In genomic region chr1:85494074-85494956, GRCh38 we compare ENCODE assay signal across 14 cellular contexts. TPM values are rescaled to one million over a fixed set of nuclear protein-coding genes. Genes with fewer than 3 reads are reported as not detected.
DNase-seq lines count a peak whose midpoint lies in the region; FAIRE-seq and TF ChIP-seq lines count a peak whose summit lies in the region.
"Had no signal": no experiment of that assay in that cellular context is flagged by ENCODE, and none has a peak within 500 bp of the region (broad histone marks: within the 10 kb centered on the region; RNA-seq: fewer than 3 reads in every experiment).

No MANE protein-coding gene starts in this region.

- FAIRE-seq in keratinocyte (lab: Jason Lieb, UNC) (no peak), kidney (lab: Jason Lieb, UNC) (no peak)
- FAIRE-seq: urothelium cell line had no signal

- H3K4me3 ChIP-seq in GM23248, result no peak overlapping the region
- no peak overlapping the region for H3K4me3 ChIP-seq in keratinocyte (ENCODE audit: control insufficient read depth in 2 of 3, extremely low read depth in 1 of 3, insufficient read depth in 2 of 3, low read depth in 1 of 3, low read length in 3 of 3)
- H3K4me3 ChIP-seq in kidney (ENCODE audit: low read length in 2 of 2), result no peak overlapping the region

- H3K36me3 ChIP-seq in GM23248 (ENCODE audit: low read depth), result peaks cover 56% of the 10 kb centered on the region
- H3K36me3 ChIP-seq in keratinocyte (ENCODE audit: control insufficient read depth in 2 of 2, extremely low read depth in 1 of 2, insufficient read depth in 2 of 2, low read length in 2 of 2), result no peaks in the 10 kb centered on the region
- no peaks in the 10 kb centered on the region for H3K36me3 ChIP-seq in kidney (ENCODE audit: control insufficient read depth in 1 of 2, insufficient read depth in 2 of 2, low read length in 2 of 2)

- peak; percentile 52 for DNase-seq in DMS 273 treated with DMSO at 0.1 percent for 48 hours (lab: John Stamatoyannopoulos, UW)
- no peak for DNase-seq in GM23248
- DNase-seq in NCI-H526 treated with DMSO at 0.1 percent for 48 hours (lab: John Stamatoyannopoulos, UW), result peak; percentile 58
- DNase-seq in keratinocyte (ENCODE audit: low read depth, low spot score), result no peak
- DNase-seq in effector CD4-positive, alpha-beta T cell, result no peak
- no peak for DNase-seq in kidney
- DNase-seq in activated naive CD4-positive, alpha-beta T cell treated with Interleukin-2 at 50 U/mL for 16 hours, result no peak
- DNase-seq in amygdala (lab: John Stamatoyannopoulos, UW), result no peak
- DNase-seq: activated CD4-positive, alpha-beta T cell treated with anti-CD3 and anti-CD28 coated beads for 1 hour; DND-41; GOT3; NCI-H2227 treated with DMSO at 0.1 percent for 48 hours; SIG-M5 had no signal

- no peaks in the 10 kb centered on the region for H3K27me3 ChIP-seq in GM23248 (replicated peaks; ENCODE audit: insufficient read depth)
- no peaks in the 10 kb centered on the region for H3K27me3 ChIP-seq in keratinocyte (ENCODE audit: control insufficient read depth, extremely low read depth, insufficient read depth, low read length)

- H3K27ac ChIP-seq in GM23248 (peak overlapping the region; percentile 71), keratinocyte (ENCODE audit: control insufficient read depth, insufficient read depth, low read length) (no peak overlapping the region), kidney (ENCODE audit: low read depth in 2 of 2, low read length in 2 of 2) (no peak overlapping the region)

- H4K20me1 ChIP-seq in GM23248 (ENCODE audit: insufficient read depth), result no peaks in the 10 kb centered on the region
- no peaks in the 10 kb centered on the region for H4K20me1 ChIP-seq in keratinocyte (ENCODE audit: control insufficient read depth, extremely low read depth, insufficient read depth, low read length)

- H3K4me1 ChIP-seq in GM23248 (ENCODE audit: insufficient read depth) (peaks cover 54% of the 10 kb centered on the region), keratinocyte (ENCODE audit: control insufficient read depth, extremely low read depth, insufficient read depth, low read length) (peaks cover 28% of the 10 kb centered on the region), kidney (ENCODE audit: control insufficient read depth in 1 of 2, insufficient read depth in 1 of 2, low read depth in 1 of 2, low read length in 2 of 2) (peaks cover 0 to 5% of the 10 kb centered on the region in 2 donors)

- dilution Hi-C loops in keratinocyte (cut with MboI; ENCODE audit: extremely low pct_ligation_motif_present, low sequenced_read_pairs), result no loop called here

- H3K9me3 ChIP-seq in GM23248 (ENCODE audit: low read depth), result no peaks in the 10 kb centered on the region
- no peaks in the 10 kb centered on the region for H3K9me3 ChIP-seq in keratinocyte (ENCODE audit: control insufficient read depth, low read depth, low read length)
- no peaks in the 10 kb centered on the region for H3K9me3 ChIP-seq in kidney (ENCODE audit: control insufficient read depth in 1 of 2, low read length in 2 of 2)

- no peaks in the 10 kb centered on the region for H3K9me2 ChIP-seq in GM23248 (ENCODE audit: insufficient read depth)

- no peaks in the 10 kb centered on the region for H3K9me1 ChIP-seq in keratinocyte (ENCODE audit: control insufficient read depth, extremely low read depth, insufficient read depth, low read length)

- H3K9ac ChIP-seq in GM23248, result no peak overlapping the region
- H3K9ac ChIP-seq in keratinocyte (ENCODE audit: control insufficient read depth, extremely low read depth, insufficient read depth, low read length), result no peak overlapping the region
- no peak overlapping the region for H3K9ac ChIP-seq in kidney (ENCODE audit: low read length in 2 of 2)

- no peak overlapping the region for H2AFZ ChIP-seq in GM23248
- H2AFZ ChIP-seq in keratinocyte (ENCODE audit: control insufficient read depth, low read length), result peak overlapping the region; percentile 14

- H3K4me2 ChIP-seq in GM23248 (ENCODE audit: unreplicated experiment) (peak overlapping the region; percentile 58), keratinocyte (ENCODE audit: control insufficient read depth, extremely low read depth, insufficient read depth, low read depth, low read length) (peak overlapping the region; percentile 26)

- 100% methylated on average over 1 of the region's 1 CpG for WGBS in GM23248 (ENCODE audit: low coverage in 1 of 2, low lambda C conversion rate in 2 of 2, missing lambda C conversion rate in 2 of 2), 2 experiments

- H3K79me2 ChIP-seq in GM23248 (ENCODE audit: insufficient read depth), result peaks cover 99% of the 10 kb centered on the region
- H3K79me2 ChIP-seq in keratinocyte (ENCODE audit: control insufficient read depth, insufficient read depth, low read length), result no peaks in the 10 kb centered on the region

- in situ Hi-C loops in GM23248 (cut with MboI), result no loop called here

- H3F3A ChIP-seq in GM23248 (ENCODE audit: insufficient read depth), result peaks cover 87% of the 10 kb centered on the region

- intact Hi-C loops in kidney (cut with DNase I), result no loop called here

- TF ChIP-seq CTCF in keratinocyte (optimal IDR thresholded peaks at IDR 0.05 in 1 of 3, IDR thresholded peaks at IDR 0.05 in 1 of 3, conservative IDR thresholded peaks at IDR 0.05 in 1 of 3; ENCODE audit: extremely low read depth in 1 of 3, insufficient read depth in 2 of 3, low read length in 3 of 3) (no peak), kidney (IDR thresholded peaks at IDR 0.05; ENCODE audit: borderline replicate concordance, extremely low read depth, insufficient read depth) (no peak)

RNA-seq across cellular contexts. Expression of gene DDAH1, which starts 29.4 kb away (rescaled TPM):
- total RNA-seq in GM23248 (2014; rRNA removed; shearing (Covaris generic)), result 162 and 168 TPM in 2 replicates
- polyA plus RNA-seq in GM23248 (2016; fragmentation: Nextera tagmentation; extraction: Ambion mirVana) (234 and 238 TPM in 2 replicates), keratinocyte (2.3 to 7.5 TPM (median 5.8 TPM) in 3 replicates), kidney (ENCODE audit: insufficient read depth, low read depth, low replicate concordance) (98.9 TPM)
- 0.96 TPM for polyA plus RNA-seq in keratinocyte (2011; ENCODE audit: low read depth)
- 3.8 and 7.6 TPM in 2 replicates for polyA plus RNA-seq in keratinocyte (2011; cell fraction: cytosol; rRNA removed)
- polyA plus RNA-seq in keratinocyte (2011; cell fraction: nucleus; rRNA removed), result 2.5 and 2.9 TPM in 2 replicates
- 0.87 and 5.3 TPM in 2 replicates for polyA plus RNA-seq in keratinocyte (2012; ENCODE audit: low replicate concordance)
- 2.2 to 10.8 TPM (median 5.4 TPM) in 3 replicates for polyA minus RNA-seq in keratinocyte
- polyA minus RNA-seq in keratinocyte (2011; cell fraction: cytosol; rRNA and poly(A)+ RNA removed), result 3.8 TPM
- polyA minus RNA-seq in keratinocyte (2011; cell fraction: nucleus; rRNA and poly(A)+ RNA removed), result 1.3 and 3.1 TPM in 2 replicates
- total RNA-seq in kidney, result 73.1 TPM

Comparison
In these comparisons a context has a peak if more than half of its experiments do, and no peak if none do; other contexts are left out.
1. DNase-seq: peak in DMS 273 treated with DMSO at 0.1 percent for 48 hours (single experiment) and NCI-H526 treated with DMSO at 0.1 percent for 48 hours (single experiment); none in GM23248 (single experiment), keratinocyte (single experiment), effector CD4-positive, alpha-beta T cell (single experiment), kidney (single experiment), activated naive CD4-positive, alpha-beta T cell treated with Interleukin-2 at 50 U/mL for 16 hours (single experiment) and amygdala (0 of 56).
2. RNA of gene DDAH1, which starts 29.4 kb away (polyA plus RNA-seq): 234 to 238 TPM in GM23248 and 98.9 TPM in kidney (single experiment); 0.87 to 7.6 TPM in keratinocyte; every median in the first group is over 10 times any median in the second.